1 cellular context compared by ENCODE assay signal in the genomic region with DNA sequence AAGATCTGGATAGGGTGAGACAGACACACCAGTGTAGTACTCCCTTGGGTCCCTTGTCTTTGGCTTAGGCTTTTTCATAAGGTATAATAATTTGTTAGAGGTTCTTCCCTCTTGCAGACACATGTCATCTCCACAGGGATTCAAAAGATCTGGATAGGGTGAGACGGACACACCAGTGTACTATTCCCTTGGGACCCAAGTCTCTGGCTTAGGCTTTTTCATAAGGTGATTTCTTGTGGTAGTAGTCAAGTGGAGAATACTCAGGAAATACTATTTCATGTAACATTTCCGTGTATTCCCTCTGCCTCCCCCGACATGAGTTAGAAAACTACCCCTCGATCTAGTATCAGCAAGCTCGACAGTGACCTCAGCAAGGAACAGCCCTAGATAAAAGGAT.
TF ChIP-seq lines count a peak whose summit lies in the region.

No MANE protein-coding gene starts in this region.

TF ChIP-seq in H1, 55 proteins besides CTCF, POLR2A, EP300 and RAD21:
- no peak for TF ChIP-seq RXRA (IDR thresholded peaks at IDR 0.05; ENCODE audit: insufficient read depth, low read depth, low read length)
- TF ChIP-seq ZNF274 (IDR thresholded peaks at IDR 0.05; ENCODE audit: borderline replicate concordance, extremely low read depth, low read length): no peak
- TF ChIP-seq CREB1 (IDR thresholded peaks at IDR 0.05): no peak
TF ChIP-seq in H1: peak in this region for 0.
